In the genomic region with DNA sequence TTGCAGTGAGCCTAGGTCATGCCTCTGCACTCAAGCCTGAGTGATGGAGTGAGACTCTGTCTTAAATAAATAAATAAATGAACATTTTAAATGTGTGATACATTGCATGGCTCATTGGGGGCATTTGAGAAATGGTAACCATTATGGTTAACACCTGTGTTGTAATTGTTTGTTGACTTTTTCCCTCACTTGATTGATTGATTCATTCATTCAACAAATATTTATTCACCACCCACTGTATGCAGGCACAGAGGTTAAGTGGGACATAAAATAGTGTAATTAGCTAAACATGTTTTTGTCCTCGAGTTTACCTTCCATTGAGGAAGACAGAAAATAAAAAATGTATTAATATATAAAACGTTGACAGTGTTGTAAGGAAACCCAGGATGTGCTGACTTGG, we compare ENCODE assay signal across 2 cellular contexts.
TF ChIP-seq lines count a peak whose summit lies in the region.

No MANE protein-coding gene starts in this region.

TF ChIP-seq in liver, 16 proteins besides CTCF, POLR2A, EP300 and RAD21 (continued from another document):
- no peak for TF ChIP-seq MAX (IDR thresholded peaks at IDR 0.05)
- TF ChIP-seq TAF1 (conservative IDR thresholded peaks at IDR 0.05), result no peak
- TF ChIP-seq HNF4A (conservative IDR thresholded peaks at IDR 0.05), result no peak
- no peak for TF ChIP-seq HNF4G (IDR thresholded peaks at IDR 0.05)
- TF ChIP-seq RXRA (IDR thresholded peaks at IDR 0.05), result peak in 1 of 2 donors; percentile 14
- TF ChIP-seq, protein P1, sequence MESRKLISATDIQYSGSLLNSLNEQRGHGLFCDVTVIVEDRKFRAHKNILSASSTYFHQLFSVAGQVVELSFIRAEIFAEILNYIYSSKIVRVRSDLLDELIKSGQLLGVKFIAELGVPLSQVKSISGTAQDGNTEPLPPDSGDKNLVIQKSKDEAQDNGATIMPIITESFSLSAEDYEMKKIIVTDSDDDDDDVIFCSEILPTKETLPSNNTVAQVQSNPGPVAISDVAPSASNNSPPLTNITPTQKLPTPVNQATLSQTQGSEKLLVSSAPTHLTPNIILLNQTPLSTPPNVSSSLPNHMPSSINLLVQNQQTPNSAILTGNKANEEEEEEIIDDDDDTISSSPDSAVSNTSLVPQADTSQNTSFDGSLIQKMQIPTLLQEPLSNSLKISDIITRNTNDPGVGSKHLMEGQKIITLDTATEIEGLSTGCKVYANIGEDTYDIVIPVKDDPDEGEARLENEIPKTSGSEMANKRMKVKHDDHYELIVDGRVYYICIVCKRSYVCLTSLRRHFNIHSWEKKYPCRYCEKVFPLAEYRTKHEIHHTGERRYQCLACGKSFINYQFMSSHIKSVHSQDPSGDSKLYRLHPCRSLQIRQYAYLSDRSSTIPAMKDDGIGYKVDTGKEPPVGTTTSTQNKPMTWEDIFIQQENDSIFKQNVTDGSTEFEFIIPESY (IDR thresholded peaks at IDR 0.05), result no peak
TF ChIP-seq in liver: peak in this region for 3.

TF ChIP-seq in HepG2, 621 proteins besides CTCF, POLR2A, EP300 and RAD21:
- TF ChIP-seq, protein P2, sequence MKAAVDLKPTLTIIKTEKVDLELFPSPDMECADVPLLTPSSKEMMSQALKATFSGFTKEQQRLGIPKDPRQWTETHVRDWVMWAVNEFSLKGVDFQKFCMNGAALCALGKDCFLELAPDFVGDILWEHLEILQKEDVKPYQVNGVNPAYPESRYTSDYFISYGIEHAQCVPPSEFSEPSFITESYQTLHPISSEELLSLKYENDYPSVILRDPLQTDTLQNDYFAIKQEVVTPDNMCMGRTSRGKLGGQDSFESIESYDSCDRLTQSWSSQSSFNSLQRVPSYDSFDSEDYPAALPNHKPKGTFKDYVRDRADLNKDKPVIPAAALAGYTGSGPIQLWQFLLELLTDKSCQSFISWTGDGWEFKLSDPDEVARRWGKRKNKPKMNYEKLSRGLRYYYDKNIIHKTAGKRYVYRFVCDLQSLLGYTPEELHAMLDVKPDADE (CRISPR knock-in tag; IDR thresholded peaks at IDR 0.05), result no peak
- no peak for TF ChIP-seq NR2C2 (CRISPR knock-in tag; IDR thresholded peaks at IDR 0.05; ENCODE audit: borderline replicate concordance)
- TF ChIP-seq ZKSCAN8 (CRISPR knock-in tag; IDR thresholded peaks at IDR 0.05; ENCODE audit: borderline replicate concordance), result no peak
- no peak for TF ChIP-seq TOPORS (CRISPR knock-in tag; IDR thresholded peaks at IDR 0.05)
- no peak for TF ChIP-seq RAD51 (IDR thresholded peaks at IDR 0.05; ENCODE audit: borderline replicate concordance)
- TF ChIP-seq CHD4 (IDR thresholded peaks at IDR 0.05; ENCODE audit: borderline replicate concordance, low read length), result no peak
- no peak for TF ChIP-seq ZNF282 (IDR thresholded peaks at IDR 0.05; ENCODE audit: partially characterized antibody)
- no peak for TF ChIP-seq MBNL3 (CRISPR knock-in tag; conservative IDR thresholded peaks at IDR 0.05)
- TF ChIP-seq RCOR2 (CRISPR knock-in tag; IDR thresholded peaks at IDR 0.05), result no peak
